Comparison of ENCODE assay signal across 15 cellular contexts in the genomic region with DNA sequence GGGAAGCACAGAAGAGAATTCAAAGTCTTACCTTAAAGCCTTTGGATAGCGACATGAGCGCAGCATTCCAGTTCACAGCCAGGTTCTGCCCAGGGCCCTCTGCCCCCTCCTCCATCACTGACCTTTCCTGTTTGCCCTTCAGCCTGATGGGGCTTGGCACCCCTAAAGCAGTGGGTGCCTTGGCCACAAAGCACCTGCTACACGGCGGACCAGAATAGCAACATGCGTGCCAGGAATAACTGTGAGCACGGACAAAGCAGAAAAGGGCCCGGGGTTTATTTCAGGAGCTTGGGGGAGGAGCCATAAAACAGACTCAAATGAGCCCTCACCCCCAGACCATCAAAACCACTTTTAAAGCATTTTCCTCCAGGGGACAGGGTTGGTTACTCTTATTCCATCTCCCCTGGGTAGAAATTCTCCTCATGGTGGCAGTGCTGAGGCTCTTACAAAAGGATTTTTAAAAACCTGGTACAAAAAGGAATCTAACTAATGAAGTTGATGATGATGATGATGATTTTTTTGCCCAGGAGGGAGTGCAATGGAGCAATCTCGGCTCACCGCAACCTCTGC.
DNase-seq lines count a peak whose midpoint lies in the region; ATAC-seq and TF ChIP-seq lines count a peak whose summit lies in the region.
"Had no signal": no experiment of that assay in that cellular context is flagged by ENCODE, and none has a peak within 500 bp of the region (broad histone marks: within the 10 kb centered on the region; RNA-seq: fewer than 3 reads in every experiment).

No MANE protein-coding gene starts in this region.

- no peak overlapping the region for H3K4me3 Mint-ChIP-seq in natural killer cell treated with Interleukin-12 subunit alpha and Interleukin-12 subunit beta and Interleukin-15 and Interleukin-18, amount 100 ng/mL, for 72 hours
- H3K4me3 Mint-ChIP-seq: CD4-positive, alpha-beta memory T cell had no signal

- POLR2A ChIA-PET in A673 (lab: Charles Lee; ENCODE audit: low non-redundant PET) = no interaction called here

- H3K36me3 Mint-ChIP-seq in natural killer cell treated with Interleukin-12 subunit alpha and Interleukin-12 subunit beta and Interleukin-15 and Interleukin-18, amount 100 ng/mL, for 72 hours = no peaks in the 10 kb centered on the region
- H3K36me3 Mint-ChIP-seq: CD4-positive, alpha-beta memory T cell had no signal

- H3K4me1 Mint-ChIP-seq in natural killer cell treated with Interleukin-12 subunit alpha and Interleukin-12 subunit beta and Interleukin-15 and Interleukin-18, amount 100 ng/mL, for 72 hours (ENCODE audit: low read depth in 2 of 2) = peaks cover 19 to 26% of the 10 kb centered on the region in 2 donors

- BruUV-seq in A673 (replicated peaks; lab: Mats Ljungman, UMichigan) = no TSS peak

- H3K27ac Mint-ChIP-seq in natural killer cell treated with Interleukin-12 subunit alpha and Interleukin-12 subunit beta and Interleukin-15 and Interleukin-18, amount 100 ng/mL, for 72 hours = peak overlapping the region in 1 of 2 donors; percentile 21

- no peak for DNase-seq in A673 (ENCODE audit: low spot score)
- no peak for DNase-seq in GM12865 (ENCODE audit: low read depth)
- no peak for DNase-seq in brain microvascular endothelial cell
- peak; percentile 14 for DNase-seq in left lobe of liver (ENCODE audit: low spot score)
- DNase-seq in natural killer cell treated with Interleukin-12 subunit alpha and Interleukin-12 subunit beta and Interleukin-15 and Interleukin-18, amount 100 ng/mL, for 72 hours (ENCODE audit: low spot score) = no peak
- DNase-seq in cerebellum (ENCODE audit: low spot score) = no peak
- DNase-seq in foreskin melanocyte = no peak
- DNase-seq: activated T-cell treated with anti-CD3 and anti-CD28 coated beads, Interleukin-2, amount 50 U/mL, for 1 hour; CD4-positive, alpha-beta memory T cell; NCI-H1930; NCI-H748 treated with DMSO at 0.1 percent for 48 hours; SHP77 had no signal

- intact Hi-C loops in A673 (cut with micrococcal nuclease; ENCODE audit: unreplicated experiment) = no loop called here

- H3K9me3 ChIP-seq in A673 (ENCODE audit: low read depth, low read length, poor library complexity, severe bottlenecking) = no peaks in the 10 kb centered on the region
- H3K9me3 ChIP-seq: prostate gland had no signal

- CTCF ChIA-PET in A673 (lab: Charles Lee) = no interaction called here

- ATAC-seq in left lobe of liver (no peak), HG03521 (IDR thresholded peaks at IDR 0.05; ENCODE audit: unreplicated experiment) (no peak)
- no peak for ATAC-seq in natural killer cell treated with Interleukin-12 subunit alpha and Interleukin-12 subunit beta and Interleukin-15 and Interleukin-18, amount 100 ng/mL, for 72 hours

- 0 out of 2 replicates have a peak, but pooled peaks have one; percentile 11 for TF ChIP-seq CTCF in A673 (conservative IDR thresholded peaks at IDR 0.05; ENCODE audit: low read depth, low read length)
- TF ChIP-seq CTCF in GM12865 (IDR thresholded peaks at IDR 0.05; ENCODE audit: insufficient read depth, low read depth, low read length, missing control alignments) = peak; percentile 11
- peak; percentile 44 for TF ChIP-seq CTCF in brain microvascular endothelial cell (IDR thresholded peaks at IDR 0.05; ENCODE audit: low read depth, low read length, missing control alignments)

- H3K27me3 ChIP-seq in A673 (replicated peaks; ENCODE audit: insufficient read depth, low read depth, low read length, poor library complexity) (no peaks in the 10 kb centered on the region), brain microvascular endothelial cell (replicated peaks) (no peaks in the 10 kb centered on the region)

- no peaks in the 10 kb centered on the region for H3K36me3 ChIP-seq in A673 (ENCODE audit: insufficient read depth, low read length, poor library complexity, severe bottlenecking)
- no peaks in the 10 kb centered on the region for H3K36me3 ChIP-seq in brain microvascular endothelial cell (replicated peaks)
- H3K36me3 ChIP-seq: prostate gland had no signal

- in situ Hi-C loops in brain microvascular endothelial cell (cut with HindIII; ENCODE audit: low pct_ligation_motif_present, low sequenced_read_pairs) = no loop called here

- H3K27ac ChIP-seq in A673 (ENCODE audit: low read depth, low read length, poor library complexity, severe bottlenecking) = no peak overlapping the region
- no peak overlapping the region for H3K27ac ChIP-seq in brain microvascular endothelial cell
- H3K27ac ChIP-seq: KMS-11, prostate gland had no signal

- no peaks in the 10 kb centered on the region for H3K4me1 ChIP-seq in A673 (ENCODE audit: insufficient read depth, low read length, poor library complexity, severe bottlenecking)
- H3K4me1 ChIP-seq: prostate gland had no signal

- no peak overlapping the region for H3K4me3 ChIP-seq in A673 (ENCODE audit: low read depth, low read length, poor library complexity, severe bottlenecking)
- H3K4me3 ChIP-seq in GM12865 (ENCODE audit: low read depth, low read length) = no peak overlapping the region
- H3K4me3 ChIP-seq in brain microvascular endothelial cell (ENCODE audit: low read depth, low read length) = no peak overlapping the region
- H3K4me3 ChIP-seq: prostate gland had no signal

- H3K27me3 Mint-ChIP-seq in natural killer cell treated with Interleukin-12 subunit alpha and Interleukin-12 subunit beta and Interleukin-15 and Interleukin-18, amount 100 ng/mL, for 72 hours = no peaks in the 10 kb centered on the region
- H3K27me3 Mint-ChIP-seq: CD4-positive, alpha-beta memory T cell had no signal

- H3K9me3 Mint-ChIP-seq in natural killer cell treated with Interleukin-12 subunit alpha and Interleukin-12 subunit beta and Interleukin-15 and Interleukin-18, amount 100 ng/mL, for 72 hours = no peaks in the 10 kb centered on the region
- H3K9me3 Mint-ChIP-seq: CD4-positive, alpha-beta memory T cell had no signal
